15 cellular contexts compared by ENCODE assay signal in genomic region chr21:42621828-42622199, GRCh38. TPM values are rescaled to one million over a fixed set of nuclear protein-coding genes. Genes with fewer than 3 reads are reported as not detected.
A peak's percentile ranks its signal among the peaks of the same experiment; 100 is the strongest.
DNase-seq lines count a peak whose midpoint lies in the region; ATAC-seq, FAIRE-seq and TF ChIP-seq lines count a peak whose summit lies in the region.
"Had no signal": no experiment of that assay in that cellular context is flagged by ENCODE, and none has a peak within 500 bp of the region (broad histone marks: within the 10 kb centered on the region; RNA-seq: fewer than 3 reads in every experiment).

No MANE protein-coding gene starts in this region.

- no peaks in the 10 kb centered on the region for H3K4me1 Mint-ChIP-seq in MCF 10A (ENCODE audit: insufficient read depth, unreplicated experiment)

- TF ChIP-seq POLR2A in breast epithelium (IDR thresholded peaks at IDR 0.05) (no peak), gastrocnemius medialis (IDR thresholded peaks at IDR 0.05) (no peak)

- POLR2A ChIA-PET in MCF 10A (lab: Yijun Ruan, JAX): no interaction called here

- H3K36me3 ChIP-seq in breast epithelium (no peaks in the 10 kb centered on the region), bronchial epithelial cell (ENCODE audit: control insufficient read depth, insufficient read depth, low read length) (no peaks in the 10 kb centered on the region), gastrocnemius medialis (no peaks in the 10 kb centered on the region)

- H3K36me3 Mint-ChIP-seq in MCF 10A (ENCODE audit: insufficient read depth, unreplicated experiment): peaks cover 6% of the 10 kb centered on the region

- in situ Hi-C loops in gastrocnemius medialis (cut with MboI; ENCODE audit: low sequenced_read_pairs in 4 of 4): loop anchor here in 1 of 4 donors (25.0 kb wide), 1 partner anchor 190 kb away; no protein-coding TSS in a partner anchor

- peaks cover 0 to 5% of the 10 kb centered on the region in 2 donors for H3K27me3 ChIP-seq in breast epithelium
- H3K27me3 ChIP-seq in bronchial epithelial cell (ENCODE audit: control insufficient read depth, insufficient read depth, low read length): peaks cover 5% of the 10 kb centered on the region
- H3K27me3 ChIP-seq in gastrocnemius medialis: peaks cover 32 to 47% (median 33%) of the 10 kb centered on the region in 3 donors

- peak; percentile 62 for FAIRE-seq in bronchial epithelial cell (lab: Jason Lieb, UNC)

- CTCF ChIA-PET in MCF 10A (lab: Yijun Ruan, JAX): no interaction called here

- DNase-seq in breast epithelium (ENCODE audit: low spot score in 2 of 2): no peak
- no peak for DNase-seq in MCF 10A (ENCODE audit: unreplicated experiment)
- no peak for DNase-seq in bronchial epithelial cell (ENCODE audit: low read depth)
- DNase-seq in midbrain (lab: John Stamatoyannopoulos, UW): peak; percentile 7
- no peak for DNase-seq in activated CD4-positive, alpha-beta T cell treated with anti-CD3 and anti-CD28 coated beads for 1 hour
- DNase-seq in gastrocnemius medialis: no peak
- DNase-seq: activated naive CD4-positive, alpha-beta T cell treated with anti-CD3 and anti-CD28 coated beads, Interleukin-2, amount 50 U/mL, for 16 hours; HCEC 1CT; IMR-90; NCI-H1105 had no signal

- H3K4me1 ChIP-seq in breast epithelium: no peaks in the 10 kb centered on the region
- H3K4me1 ChIP-seq in gastrocnemius medialis: no peaks in the 10 kb centered on the region

- ATAC-seq in GM18909 (IDR thresholded peaks at IDR 0.05; ENCODE audit: poor library complexity, unreplicated experiment) (no peak), HG03439 (IDR thresholded peaks at IDR 0.05; ENCODE audit: unreplicated experiment) (no peak), gastrocnemius medialis (no peak)

- no peak overlapping the region for H3K4me3 Mint-ChIP-seq in MCF 10A (ENCODE audit: unreplicated experiment)
- H3K4me3 Mint-ChIP-seq: stimulated activated naive CD8-positive, alpha-beta T cell treated with anti-CD3 and anti-CD28 coated beads, Interleukin-15, Interleukin-2, amounts not matched to agents 100 ng/mL and 50 ng/mL, for 24 hours had no signal

- H3K9me3 ChIP-seq in breast epithelium (no peaks in the 10 kb centered on the region), gastrocnemius medialis (no peaks in the 10 kb centered on the region)

- H3K27ac ChIP-seq in breast epithelium (peak overlapping the region; percentile 55 to 73), gastrocnemius medialis (no peak overlapping the region)

- TF ChIP-seq CTCF in breast epithelium (IDR thresholded peaks at IDR 0.05): no peak
- TF ChIP-seq CTCF in MCF 10A (IDR thresholded peaks at IDR 0.05; ENCODE audit: unreplicated experiment): no peak
- no peak for TF ChIP-seq CTCF in bronchial epithelial cell (IDR thresholded peaks at IDR 0.05; ENCODE audit: insufficient read depth, low read length, severe bottlenecking)
- TF ChIP-seq CTCF in gastrocnemius medialis (IDR thresholded peaks at IDR 0.05 in 4 of 5, conservative IDR thresholded peaks at IDR 0.05 in 1 of 5): no peak

- no TSS peak for BruUV-seq in MCF 10A (replicated peaks; lab: Mats Ljungman, UMichigan)

- H3K4me3 ChIP-seq in breast epithelium: peak overlapping the region in 1 of 3 donors; percentile 40
- no peak overlapping the region for H3K4me3 ChIP-seq in bronchial epithelial cell (ENCODE audit: low read depth, low read length)
- H3K4me3 ChIP-seq in gastrocnemius medialis: no peak overlapping the region
- H3K4me3 ChIP-seq: smooth muscle cell had no signal

- intact Hi-C loops in breast epithelium (cut with DNase I; ENCODE audit: low total_unique reads): no loop called here
- intact Hi-C loops in MCF 10A (cut with micrococcal nuclease): no loop called here
- intact Hi-C loops in gastrocnemius medialis (cut with DNase I; ENCODE audit: low total_unique reads): no loop called here

- H3K27ac Mint-ChIP-seq in MCF 10A (ENCODE audit: low read depth, unreplicated experiment): no peak overlapping the region
- H3K27ac Mint-ChIP-seq: stimulated activated naive CD8-positive, alpha-beta T cell treated with anti-CD3 and anti-CD28 coated beads, Interleukin-15, Interleukin-2, amounts not matched to agents 100 ng/mL and 50 ng/mL, for 24 hours had no signal

- peaks cover 56% of the 10 kb centered on the region for H3K27me3 Mint-ChIP-seq in MCF 10A (ENCODE audit: insufficient read depth, unreplicated experiment)

- H3K9me3 Mint-ChIP-seq in MCF 10A (ENCODE audit: unreplicated experiment): no peaks in the 10 kb centered on the region
- H3K9me3 Mint-ChIP-seq: stimulated activated naive CD8-positive, alpha-beta T cell treated with anti-CD3 and anti-CD28 coated beads, Interleukin-15, Interleukin-2, amounts not matched to agents 100 ng/mL and 50 ng/mL, for 24 hours had no signal

RNA-seq across cellular contexts. Expression of gene PDE9A, which starts 31.6 kb away (rescaled TPM):
- total RNA-seq in breast epithelium (10 to 100 TPM in 2 of 3 donors, 1 to 10 TPM in 1; 3.0 to 14.7 (median 10.5) TPM), MCF 10A (2022) (not detected in 2 replicates), bronchial epithelial cell (1.6 and 1.9 TPM in 2 replicates), gastrocnemius medialis (1 to 10 TPM; 1.4 to 4.5 (median 1.8) TPM)
- total RNA-seq: A172 had no signal

Comparison
In these comparisons a context has a peak if more than half of its experiments do, and no peak if none do; other contexts are left out.
1. H3K27ac ChIP-seq: peak in breast epithelium (2 of 2); none in gastrocnemius medialis (0 of 4).